Comparison of ENCODE assay signal across 2 cellular contexts in the genomic region with DNA sequence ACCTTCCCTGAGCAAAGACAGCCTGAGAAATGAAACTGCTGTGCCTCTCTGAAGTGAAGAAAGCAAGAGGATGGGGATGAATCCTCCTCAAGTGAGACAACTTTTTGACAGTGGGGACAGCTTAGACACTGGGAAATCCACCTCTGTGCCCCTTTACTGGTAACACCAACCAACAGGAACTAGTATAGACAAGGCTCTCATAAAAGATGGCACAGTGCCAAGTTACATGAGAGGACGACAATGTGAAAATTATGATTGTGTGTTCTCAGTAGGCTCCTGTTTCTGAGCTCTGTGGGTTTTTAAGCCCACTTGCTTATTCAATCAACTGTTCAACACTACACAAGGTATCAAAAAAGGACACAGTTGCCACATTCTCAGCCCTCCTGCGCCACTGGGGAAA.
TF ChIP-seq lines count a peak whose summit lies in the region.

No MANE protein-coding gene starts in this region.

TF ChIP-seq in GM23338, 12 proteins besides CTCF, POLR2A, EP300 and RAD21 (continued from another document):
- TF ChIP-seq, protein P1, sequence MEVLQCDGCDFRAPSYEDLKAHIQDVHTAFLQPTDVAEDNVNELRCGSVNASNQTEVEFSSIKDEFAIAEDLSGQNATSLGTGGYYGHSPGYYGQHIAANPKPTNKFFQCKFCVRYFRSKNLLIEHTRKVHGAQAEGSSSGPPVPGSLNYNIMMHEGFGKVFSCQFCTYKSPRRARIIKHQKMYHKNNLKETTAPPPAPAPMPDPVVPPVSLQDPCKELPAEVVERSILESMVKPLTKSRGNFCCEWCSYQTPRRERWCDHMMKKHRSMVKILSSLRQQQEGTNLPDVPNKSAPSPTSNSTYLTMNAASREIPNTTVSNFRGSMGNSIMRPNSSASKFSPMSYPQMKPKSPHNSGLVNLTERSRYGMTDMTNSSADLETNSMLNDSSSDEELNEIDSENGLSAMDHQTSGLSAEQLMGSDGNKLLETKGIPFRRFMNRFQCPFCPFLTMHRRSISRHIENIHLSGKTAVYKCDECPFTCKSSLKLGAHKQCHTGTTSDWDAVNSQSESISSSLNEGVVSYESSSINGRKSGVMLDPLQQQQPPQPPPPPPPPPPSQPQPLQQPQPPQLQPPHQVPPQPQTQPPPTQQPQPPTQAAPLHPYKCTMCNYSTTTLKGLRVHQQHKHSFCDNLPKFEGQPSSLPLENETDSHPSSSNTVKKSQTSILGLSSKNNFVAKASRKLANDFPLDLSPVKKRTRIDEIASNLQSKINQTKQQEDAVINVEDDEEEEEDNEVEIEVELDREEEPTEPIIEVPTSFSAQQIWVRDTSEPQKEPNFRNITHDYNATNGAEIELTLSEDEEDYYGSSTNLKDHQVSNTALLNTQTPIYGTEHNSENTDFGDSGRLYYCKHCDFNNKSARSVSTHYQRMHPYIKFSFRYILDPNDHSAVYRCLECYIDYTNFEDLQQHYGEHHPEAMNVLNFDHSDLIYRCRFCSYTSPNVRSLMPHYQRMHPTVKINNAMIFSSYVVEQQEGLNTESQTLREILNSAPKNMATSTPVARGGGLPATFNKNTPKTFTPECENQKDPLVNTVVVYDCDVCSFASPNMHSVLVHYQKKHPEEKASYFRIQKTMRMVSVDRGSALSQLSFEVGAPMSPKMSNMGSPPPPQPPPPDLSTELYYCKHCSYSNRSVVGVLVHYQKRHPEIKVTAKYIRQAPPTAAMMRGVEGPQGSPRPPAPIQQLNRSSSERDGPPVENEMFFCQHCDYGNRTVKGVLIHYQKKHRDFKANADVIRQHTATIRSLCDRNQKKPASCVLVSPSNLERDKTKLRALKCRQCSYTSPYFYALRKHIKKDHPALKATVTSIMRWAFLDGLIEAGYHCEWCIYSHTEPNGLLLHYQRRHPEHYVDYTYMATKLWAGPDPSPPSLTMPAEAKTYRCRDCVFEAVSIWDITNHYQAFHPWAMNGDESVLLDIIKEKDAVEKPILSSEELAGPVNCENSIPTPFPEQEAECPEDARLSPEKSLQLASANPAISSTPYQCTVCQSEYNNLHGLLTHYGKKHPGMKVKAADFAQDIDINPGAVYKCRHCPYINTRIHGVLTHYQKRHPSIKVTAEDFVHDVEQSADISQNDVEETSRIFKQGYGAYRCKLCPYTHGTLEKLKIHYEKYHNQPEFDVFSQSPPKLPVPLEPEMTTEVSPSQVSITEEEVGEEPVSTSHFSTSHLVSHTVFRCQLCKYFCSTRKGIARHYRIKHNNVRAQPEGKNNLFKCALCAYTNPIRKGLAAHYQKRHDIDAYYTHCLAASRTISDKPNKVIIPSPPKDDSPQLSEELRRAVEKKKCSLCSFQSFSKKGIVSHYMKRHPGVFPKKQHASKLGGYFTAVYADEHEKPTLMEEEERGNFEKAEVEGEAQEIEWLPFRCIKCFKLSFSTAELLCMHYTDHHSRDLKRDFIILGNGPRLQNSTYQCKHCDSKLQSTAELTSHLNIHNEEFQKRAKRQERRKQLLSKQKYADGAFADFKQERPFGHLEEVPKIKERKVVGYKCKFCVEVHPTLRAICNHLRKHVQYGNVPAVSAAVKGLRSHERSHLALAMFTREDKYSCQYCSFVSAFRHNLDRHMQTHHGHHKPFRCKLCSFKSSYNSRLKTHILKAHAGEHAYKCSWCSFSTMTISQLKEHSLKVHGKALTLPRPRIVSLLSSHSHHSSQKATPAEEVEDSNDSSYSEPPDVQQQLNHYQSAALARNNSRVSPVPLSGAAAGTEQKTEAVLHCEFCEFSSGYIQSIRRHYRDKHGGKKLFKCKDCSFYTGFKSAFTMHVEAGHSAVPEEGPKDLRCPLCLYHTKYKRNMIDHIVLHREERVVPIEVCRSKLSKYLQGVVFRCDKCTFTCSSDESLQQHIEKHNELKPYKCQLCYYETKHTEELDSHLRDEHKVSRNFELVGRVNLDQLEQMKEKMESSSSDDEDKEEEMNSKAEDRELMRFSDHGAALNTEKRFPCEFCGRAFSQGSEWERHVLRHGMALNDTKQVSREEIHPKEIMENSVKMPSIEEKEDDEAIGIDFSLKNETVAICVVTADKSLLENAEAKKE (CRISPR knock-in tag; IDR thresholded peaks at IDR 0.05) = no peak
- TF ChIP-seq POLR2AphosphoS5 (IDR thresholded peaks at IDR 0.05; ENCODE audit: low read depth) = no peak
- TF ChIP-seq STAT1 (IDR thresholded peaks at IDR 0.05; ENCODE audit: unreplicated experiment) = no peak
- no peak for TF ChIP-seq ZNF331 (CRISPR knock-in tag; IDR thresholded peaks at IDR 0.05; ENCODE audit: low read depth)

TF ChIP-seq in K562, 482 proteins besides CTCF, POLR2A, EP300 and RAD21 (continued from another document):
- TF ChIP-seq, protein P2, sequence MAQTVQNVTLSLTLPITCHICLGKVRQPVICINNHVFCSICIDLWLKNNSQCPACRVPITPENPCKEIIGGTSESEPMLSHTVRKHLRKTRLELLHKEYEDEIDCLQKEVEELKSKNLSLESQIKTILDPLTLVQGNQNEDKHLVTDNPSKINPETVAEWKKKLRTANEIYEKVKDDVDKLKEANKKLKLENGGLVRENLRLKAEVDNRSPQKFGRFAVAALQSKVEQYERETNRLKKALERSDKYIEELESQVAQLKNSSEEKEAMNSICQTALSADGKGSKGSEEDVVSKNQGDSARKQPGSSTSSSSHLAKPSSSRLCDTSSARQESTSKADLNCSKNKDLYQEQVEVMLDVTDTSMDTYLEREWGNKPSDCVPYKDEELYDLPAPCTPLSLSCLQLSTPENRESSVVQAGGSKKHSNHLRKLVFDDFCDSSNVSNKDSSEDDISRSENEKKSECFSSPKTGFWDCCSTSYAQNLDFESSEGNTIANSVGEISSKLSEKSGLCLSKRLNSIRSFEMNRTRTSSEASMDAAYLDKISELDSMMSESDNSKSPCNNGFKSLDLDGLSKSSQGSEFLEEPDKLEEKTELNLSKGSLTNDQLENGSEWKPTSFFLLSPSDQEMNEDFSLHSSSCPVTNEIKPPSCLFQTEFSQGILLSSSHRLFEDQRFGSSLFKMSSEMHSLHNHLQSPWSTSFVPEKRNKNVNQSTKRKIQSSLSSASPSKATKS (CRISPR knock-in tag; IDR thresholded peaks at IDR 0.05) = no peak
- TF ChIP-seq NFIX (CRISPR knock-in tag; IDR thresholded peaks at IDR 0.05; ENCODE audit: low read depth) = peak; percentile 93
